In genomic region chr7:66629222-66629658, GRCh38 we compare ENCODE assay signal across 8 cellular contexts. TPM values are rescaled to one million over a fixed set of nuclear protein-coding genes. Genes with fewer than 3 reads are reported as not detected.
A peak's percentile ranks its signal among the peaks of the same experiment; 100 is the strongest.
DNase-seq lines count a peak whose midpoint lies in the region; TF ChIP-seq lines count a peak whose summit lies in the region.

No MANE protein-coding gene starts in this region.

- H3K27ac ChIP-seq in parathyroid adenoma, result peak overlapping the region; percentile 84

- DNase-seq in activated T-cell treated with anti-CD3 and anti-CD28 coated beads for 4 hours, result peak; percentile 9
- no peak for DNase-seq in activated T-cell treated with anti-CD3 and anti-CD28 coated beads, Interleukin-2, amount 50 U/mL, for 48 hours
- peak; percentile 14 for DNase-seq in fibroblast of the aortic adventitia (ENCODE audit: low read depth)
- no peak for DNase-seq in NCI-H1092 treated with DMSO at 0.1 percent for 48 hours (lab: John Stamatoyannopoulos, UW)
- no peak for DNase-seq in NCI-H446 (lab: John Stamatoyannopoulos, UW)
- no peak for DNase-seq in HEK293T (ENCODE audit: extremely low spot score)

- no peaks in the 10 kb centered on the region for H3K27me3 ChIP-seq in parathyroid adenoma (ENCODE audit: control insufficient read depth, insufficient read depth, low read length)

- H3K9me3 ChIP-seq in parathyroid adenoma (ENCODE audit: control insufficient read depth, low read length), result no peaks in the 10 kb centered on the region

- H3K4me2 ChIP-seq in parathyroid adenoma (ENCODE audit: low read length), result peak overlapping the region; percentile 47

- H3K79me2 ChIP-seq in parathyroid adenoma, result peaks cover 4% of the 10 kb centered on the region

- peak overlapping the region; percentile 91 for H2AFZ ChIP-seq in parathyroid adenoma

- H3K9ac ChIP-seq in parathyroid adenoma, result no peak overlapping the region

- TF ChIP-seq CTCF in WI38 (IDR thresholded peaks at IDR 0.05; ENCODE audit: low read depth, low read length), result no peak
- TF ChIP-seq CTCF in fibroblast of the aortic adventitia (IDR thresholded peaks at IDR 0.05; ENCODE audit: insufficient read depth, low read length), result no peak
- no peak for TF ChIP-seq CTCF in parathyroid adenoma (IDR thresholded peaks at IDR 0.05)

- peak overlapping the region; percentile 61 for H3K4me3 ChIP-seq in WI38 (ENCODE audit: low read depth, low read length)
- H3K4me3 ChIP-seq in fibroblast of the aortic adventitia (ENCODE audit: low read depth, low read length), result peak overlapping the region; percentile 77
- H3K4me3 ChIP-seq in parathyroid adenoma (ENCODE audit: low read depth, low read length), result peak overlapping the region; percentile 57

- peaks cover 3% of the 10 kb centered on the region for H3K4me1 ChIP-seq in parathyroid adenoma

- POLR2A ChIA-PET in HEK293T (lab: Yijun Ruan, JAX), result interaction anchor here (0.9 to 1.8 kb wide), 6 partner anchors 8 to 38 kb away, joined by 3 to 5 read pairs (median 4); no protein-coding TSS in a partner anchor

- H3K36me3 ChIP-seq in parathyroid adenoma (ENCODE audit: control insufficient read depth, insufficient read depth, low read length), result no peaks in the 10 kb centered on the region

- CTCF ChIA-PET in HEK293T (lab: Yijun Ruan, JAX), result no interaction called here

TF ChIP-seq in HEK293T, 16 proteins besides CTCF, POLR2A, EP300 and RAD21:
- TF ChIP-seq FOXM1 (IDR thresholded peaks at IDR 0.05; ENCODE audit: borderline replicate concordance) (no peak), FOXK2 (IDR thresholded peaks at IDR 0.05) (no peak), HDGF (IDR thresholded peaks at IDR 0.05; ENCODE audit: borderline replicate concordance) (no peak), LEF1 (IDR thresholded peaks at IDR 0.05; ENCODE audit: borderline replicate concordance) (no peak), SUZ12 (IDR thresholded peaks at IDR 0.05) (no peak), SP1 (IDR thresholded peaks at IDR 0.05) (no peak), CTBP1 (IDR thresholded peaks at IDR 0.05; ENCODE audit: borderline replicate concordance) (no peak)

RNA-seq across cellular contexts. Expression of gene KCTD7, which starts 0.6 kb away (rescaled TPM):
- total RNA-seq in fibroblast of the aortic adventitia (ENCODE audit: low replicate concordance), result 9.4 and 10.6 TPM in 2 replicates

Comparison
In these comparisons a context has a peak if more than half of its experiments do, and no peak if none do; other contexts are left out.
1. DNase-seq: peak in activated T-cell treated with anti-CD3 and anti-CD28 coated beads for 4 hours (single experiment) and fibroblast of the aortic adventitia (single experiment); none in activated T-cell treated with anti-CD3 and anti-CD28 coated beads, Interleukin-2, amount 50 U/mL, for 48 hours (0 of 2), NCI-H1092 treated with DMSO at 0.1 percent for 48 hours (single experiment), NCI-H446 (0 of 2) and HEK293T (single experiment).
2. Peak in every context shown above with its lines, with median percentiles within 50 percentile points of each other: H3K4me3 ChIP-seq.